In the genomic region with DNA sequence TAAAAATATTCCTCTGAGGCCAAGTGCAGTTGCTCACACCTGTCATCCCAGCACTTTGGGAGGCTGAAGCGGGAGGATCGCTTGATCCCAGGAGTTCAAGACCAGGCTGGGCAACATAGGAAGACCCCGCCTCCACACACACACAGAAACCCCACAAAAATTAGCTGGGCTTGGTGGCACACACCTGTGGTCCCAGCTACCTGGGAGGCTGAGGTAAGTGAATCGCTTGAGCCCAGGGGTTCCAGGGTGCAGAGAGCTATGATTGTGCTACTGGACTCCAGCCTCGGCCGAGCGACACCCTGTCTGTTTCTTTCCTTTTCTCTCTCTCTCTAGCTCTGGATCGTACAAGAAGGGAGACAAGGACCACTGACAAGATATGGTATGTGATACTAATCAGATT, we compare ENCODE assay signal across 1 cellular context.
TF ChIP-seq lines count a peak whose summit lies in the region.

No MANE protein-coding gene starts in this region.

TF ChIP-seq in H1, 55 proteins besides CTCF, POLR2A, EP300 and RAD21:
- TF ChIP-seq SP1 (IDR thresholded peaks at IDR 0.05; ENCODE audit: low read depth, low read length) (no peak), GTF2F1 (IDR thresholded peaks at IDR 0.05; ENCODE audit: borderline replicate concordance, low read depth, low read length) (no peak), EGR1 (IDR thresholded peaks at IDR 0.05; ENCODE audit: borderline replicate concordance, low read depth, low read length) (no peak), SUZ12 (IDR thresholded peaks at IDR 0.05; ENCODE audit: low read length) (no peak), TAF1 (IDR thresholded peaks at IDR 0.05; ENCODE audit: low read depth, low read length) (no peak), ZNF274 (IDR thresholded peaks at IDR 0.05; ENCODE audit: borderline replicate concordance, extremely low read depth, low read length) (no peak), SIX5 (IDR thresholded peaks at IDR 0.05; ENCODE audit: low read depth, low read length) (no peak), SP4 (IDR thresholded peaks at IDR 0.05; ENCODE audit: low read length) (no peak), JUN (IDR thresholded peaks at IDR 0.05; ENCODE audit: low read depth, low read length) (no peak), TAF7 (optimal IDR thresholded peaks at IDR 0.05; ENCODE audit: borderline replicate concordance, low read depth, low read length) (no peak), RXRA (IDR thresholded peaks at IDR 0.05; ENCODE audit: insufficient read depth, low read depth, low read length) (no peak), CHD1 (IDR thresholded peaks at IDR 0.05; ENCODE audit: low read depth, low read length) (no peak), BRCA1 (IDR thresholded peaks at IDR 0.05; ENCODE audit: low read depth, low read length) (no peak), TEAD4 (IDR thresholded peaks at IDR 0.05; ENCODE audit: low read depth, low read length) (no peak), CEBPB (IDR thresholded peaks at IDR 0.05; ENCODE audit: low read depth, low read length) (no peak)
- TF ChIP-seq, protein P1, sequence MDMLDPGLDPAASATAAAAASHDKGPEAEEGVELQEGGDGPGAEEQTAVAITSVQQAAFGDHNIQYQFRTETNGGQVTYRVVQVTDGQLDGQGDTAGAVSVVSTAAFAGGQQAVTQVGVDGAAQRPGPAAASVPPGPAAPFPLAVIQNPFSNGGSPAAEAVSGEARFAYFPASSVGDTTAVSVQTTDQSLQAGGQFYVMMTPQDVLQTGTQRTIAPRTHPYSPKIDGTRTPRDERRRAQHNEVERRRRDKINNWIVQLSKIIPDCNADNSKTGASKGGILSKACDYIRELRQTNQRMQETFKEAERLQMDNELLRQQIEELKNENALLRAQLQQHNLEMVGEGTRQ (IDR thresholded peaks at IDR 0.05; ENCODE audit: low read length), result no peak
- TF ChIP-seq, protein P2, sequence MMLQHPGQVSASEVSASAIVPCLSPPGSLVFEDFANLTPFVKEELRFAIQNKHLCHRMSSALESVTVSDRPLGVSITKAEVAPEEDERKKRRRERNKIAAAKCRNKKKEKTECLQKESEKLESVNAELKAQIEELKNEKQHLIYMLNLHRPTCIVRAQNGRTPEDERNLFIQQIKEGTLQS (IDR thresholded peaks at IDR 0.05; ENCODE audit: insufficient read depth, low read depth, low read length), result no peak
- TF ChIP-seq, protein P3, sequence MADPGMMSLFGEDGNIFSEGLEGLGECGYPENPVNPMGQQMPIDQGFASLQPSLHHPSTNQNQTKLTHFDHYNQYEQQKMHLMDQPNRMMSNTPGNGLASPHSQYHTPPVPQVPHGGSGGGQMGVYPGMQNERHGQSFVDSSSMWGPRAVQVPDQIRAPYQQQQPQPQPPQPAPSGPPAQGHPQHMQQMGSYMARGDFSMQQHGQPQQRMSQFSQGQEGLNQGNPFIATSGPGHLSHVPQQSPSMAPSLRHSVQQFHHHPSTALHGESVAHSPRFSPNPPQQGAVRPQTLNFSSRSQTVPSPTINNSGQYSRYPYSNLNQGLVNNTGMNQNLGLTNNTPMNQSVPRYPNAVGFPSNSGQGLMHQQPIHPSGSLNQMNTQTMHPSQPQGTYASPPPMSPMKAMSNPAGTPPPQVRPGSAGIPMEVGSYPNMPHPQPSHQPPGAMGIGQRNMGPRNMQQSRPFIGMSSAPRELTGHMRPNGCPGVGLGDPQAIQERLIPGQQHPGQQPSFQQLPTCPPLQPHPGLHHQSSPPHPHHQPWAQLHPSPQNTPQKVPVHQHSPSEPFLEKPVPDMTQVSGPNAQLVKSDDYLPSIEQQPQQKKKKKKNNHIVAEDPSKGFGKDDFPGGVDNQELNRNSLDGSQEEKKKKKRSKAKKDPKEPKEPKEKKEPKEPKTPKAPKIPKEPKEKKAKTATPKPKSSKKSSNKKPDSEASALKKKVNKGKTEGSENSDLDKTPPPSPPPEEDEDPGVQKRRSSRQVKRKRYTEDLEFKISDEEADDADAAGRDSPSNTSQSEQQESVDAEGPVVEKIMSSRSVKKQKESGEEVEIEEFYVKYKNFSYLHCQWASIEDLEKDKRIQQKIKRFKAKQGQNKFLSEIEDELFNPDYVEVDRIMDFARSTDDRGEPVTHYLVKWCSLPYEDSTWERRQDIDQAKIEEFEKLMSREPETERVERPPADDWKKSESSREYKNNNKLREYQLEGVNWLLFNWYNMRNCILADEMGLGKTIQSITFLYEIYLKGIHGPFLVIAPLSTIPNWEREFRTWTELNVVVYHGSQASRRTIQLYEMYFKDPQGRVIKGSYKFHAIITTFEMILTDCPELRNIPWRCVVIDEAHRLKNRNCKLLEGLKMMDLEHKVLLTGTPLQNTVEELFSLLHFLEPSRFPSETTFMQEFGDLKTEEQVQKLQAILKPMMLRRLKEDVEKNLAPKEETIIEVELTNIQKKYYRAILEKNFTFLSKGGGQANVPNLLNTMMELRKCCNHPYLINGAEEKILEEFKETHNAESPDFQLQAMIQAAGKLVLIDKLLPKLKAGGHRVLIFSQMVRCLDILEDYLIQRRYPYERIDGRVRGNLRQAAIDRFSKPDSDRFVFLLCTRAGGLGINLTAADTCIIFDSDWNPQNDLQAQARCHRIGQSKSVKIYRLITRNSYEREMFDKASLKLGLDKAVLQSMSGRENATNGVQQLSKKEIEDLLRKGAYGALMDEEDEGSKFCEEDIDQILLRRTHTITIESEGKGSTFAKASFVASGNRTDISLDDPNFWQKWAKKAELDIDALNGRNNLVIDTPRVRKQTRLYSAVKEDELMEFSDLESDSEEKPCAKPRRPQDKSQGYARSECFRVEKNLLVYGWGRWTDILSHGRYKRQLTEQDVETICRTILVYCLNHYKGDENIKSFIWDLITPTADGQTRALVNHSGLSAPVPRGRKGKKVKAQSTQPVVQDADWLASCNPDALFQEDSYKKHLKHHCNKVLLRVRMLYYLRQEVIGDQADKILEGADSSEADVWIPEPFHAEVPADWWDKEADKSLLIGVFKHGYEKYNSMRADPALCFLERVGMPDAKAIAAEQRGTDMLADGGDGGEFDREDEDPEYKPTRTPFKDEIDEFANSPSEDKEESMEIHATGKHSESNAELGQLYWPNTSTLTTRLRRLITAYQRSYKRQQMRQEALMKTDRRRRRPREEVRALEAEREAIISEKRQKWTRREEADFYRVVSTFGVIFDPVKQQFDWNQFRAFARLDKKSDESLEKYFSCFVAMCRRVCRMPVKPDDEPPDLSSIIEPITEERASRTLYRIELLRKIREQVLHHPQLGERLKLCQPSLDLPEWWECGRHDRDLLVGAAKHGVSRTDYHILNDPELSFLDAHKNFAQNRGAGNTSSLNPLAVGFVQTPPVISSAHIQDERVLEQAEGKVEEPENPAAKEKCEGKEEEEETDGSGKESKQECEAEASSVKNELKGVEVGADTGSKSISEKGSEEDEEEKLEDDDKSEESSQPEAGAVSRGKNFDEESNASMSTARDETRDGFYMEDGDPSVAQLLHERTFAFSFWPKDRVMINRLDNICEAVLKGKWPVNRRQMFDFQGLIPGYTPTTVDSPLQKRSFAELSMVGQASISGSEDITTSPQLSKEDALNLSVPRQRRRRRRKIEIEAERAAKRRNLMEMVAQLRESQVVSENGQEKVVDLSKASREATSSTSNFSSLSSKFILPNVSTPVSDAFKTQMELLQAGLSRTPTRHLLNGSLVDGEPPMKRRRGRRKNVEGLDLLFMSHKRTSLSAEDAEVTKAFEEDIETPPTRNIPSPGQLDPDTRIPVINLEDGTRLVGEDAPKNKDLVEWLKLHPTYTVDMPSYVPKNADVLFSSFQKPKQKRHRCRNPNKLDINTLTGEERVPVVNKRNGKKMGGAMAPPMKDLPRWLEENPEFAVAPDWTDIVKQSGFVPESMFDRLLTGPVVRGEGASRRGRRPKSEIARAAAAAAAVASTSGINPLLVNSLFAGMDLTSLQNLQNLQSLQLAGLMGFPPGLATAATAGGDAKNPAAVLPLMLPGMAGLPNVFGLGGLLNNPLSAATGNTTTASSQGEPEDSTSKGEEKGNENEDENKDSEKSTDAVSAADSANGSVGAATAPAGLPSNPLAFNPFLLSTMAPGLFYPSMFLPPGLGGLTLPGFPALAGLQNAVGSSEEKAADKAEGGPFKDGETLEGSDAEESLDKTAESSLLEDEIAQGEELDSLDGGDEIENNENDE (IDR thresholded peaks at IDR 0.05; ENCODE audit: insufficient replicate concordance, low read length), result no peak
